8 cellular contexts compared by ENCODE assay signal in the genomic region with DNA sequence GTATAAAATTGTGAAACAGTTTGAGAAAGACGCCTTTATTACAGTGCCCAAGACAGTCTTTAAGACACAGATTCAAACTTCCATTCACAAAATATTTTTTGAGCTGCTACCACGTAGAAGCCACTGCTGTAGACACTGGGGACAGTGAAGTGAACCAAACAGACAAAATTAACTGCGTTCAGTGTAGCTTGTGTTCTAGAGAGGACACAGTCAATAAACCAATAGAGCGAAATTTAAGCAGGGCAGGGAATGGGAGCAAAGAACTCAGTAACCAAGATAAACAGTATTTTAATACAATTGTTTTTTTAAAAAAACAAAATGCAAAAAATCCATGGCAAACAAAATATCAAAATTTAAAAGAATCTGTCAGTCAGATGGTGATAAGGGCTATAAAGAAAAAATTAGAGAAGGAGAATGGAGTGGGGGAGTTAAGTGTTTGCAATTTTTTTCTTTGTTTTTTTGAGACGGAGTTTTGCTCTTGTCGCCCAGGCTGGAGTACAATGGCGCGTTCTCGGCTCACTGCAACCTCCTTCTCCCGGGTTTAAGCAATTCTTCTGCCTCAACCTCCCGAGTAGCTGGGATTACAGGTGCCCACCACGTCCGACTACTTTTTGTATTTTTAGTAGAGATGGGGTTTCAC. TPM values are rescaled to one million over a fixed set of nuclear protein-coding genes. Genes with fewer than 3 reads are reported as not detected.
DNase-seq lines count a peak whose midpoint lies in the region; ATAC-seq and TF ChIP-seq lines count a peak whose summit lies in the region.

No MANE protein-coding gene starts in this region.

- no peaks in the 10 kb centered on the region for H3K27me3 ChIP-seq in kidney epithelial cell (ENCODE audit: control insufficient read depth, insufficient read depth, low read length)
- H3K27me3 ChIP-seq in tibial nerve = no peaks in the 10 kb centered on the region

- H3K9me3 ChIP-seq in tibial nerve = no peaks in the 10 kb centered on the region

- peak overlapping the region; percentile 95 for H3K27ac Mint-ChIP-seq in activated naive CD4-positive, alpha-beta T cell treated with anti-CD3 and anti-CD28 coated beads, Interleukin-2, amount 50 U/mL, for 72 hours

- no peak for TF ChIP-seq CTCF in kidney epithelial cell (IDR thresholded peaks at IDR 0.05; ENCODE audit: insufficient read depth, low read length, poor library complexity, severe bottlenecking)
- no peak for TF ChIP-seq CTCF in tibial nerve (IDR thresholded peaks at IDR 0.05)

- ATAC-seq in GM19328 (IDR thresholded peaks at IDR 0.05; ENCODE audit: unreplicated experiment) (peak; percentile 6), HG03045 (IDR thresholded peaks at IDR 0.05; ENCODE audit: unreplicated experiment) (peak; percentile 4)
- ATAC-seq in activated naive CD4-positive, alpha-beta T cell treated with anti-CD3 and anti-CD28 coated beads, Interleukin-2, amount 50 U/mL, for 72 hours = peak; percentile 2 to 3

- 59 to 63% methylated on average over 13 of the region's 13 CpGs for WGBS in tibial nerve, 2 donors

- H3K36me3 ChIP-seq in kidney epithelial cell (ENCODE audit: control insufficient read depth, insufficient read depth, low read length) (no peaks in the 10 kb centered on the region), tibial nerve (no peaks in the 10 kb centered on the region)

- TF ChIP-seq EP300 in tibial nerve (IDR thresholded peaks at IDR 0.05) = no peak

- H3K4me3 ChIP-seq in kidney epithelial cell (ENCODE audit: low read depth, low read length) (peak overlapping the region; percentile 36), tibial nerve (peak overlapping the region; percentile 17 to 69 (median 62))

- no peak for TF ChIP-seq POLR2A in tibial nerve (IDR thresholded peaks at IDR 0.05)
- no peak for TF ChIP-seq POLR2A in erythroblast (IDR thresholded peaks at IDR 0.05; ENCODE audit: low read length)

- peak overlapping the region in 3 of 4 donors; percentile 69 to 85 (median 80) for H3K27ac ChIP-seq in tibial nerve

- no peaks in the 10 kb centered on the region for H3K9me3 Mint-ChIP-seq in activated naive CD4-positive, alpha-beta T cell treated with anti-CD3 and anti-CD28 coated beads, Interleukin-2, amount 50 U/mL, for 72 hours

- DNase-seq in activated naive CD4-positive, alpha-beta T cell treated with anti-CD3 and anti-CD28 coated beads, Interleukin-2, amount 50 U/mL, for 72 hours (ENCODE audit: low spot score in 2 of 2) = no peak
- DNase-seq in kidney epithelial cell (ENCODE audit: low read depth) (no peak), tibial nerve (ENCODE audit: low spot score in 2 of 2) (no peak), erythroblast (lab: John Stamatoyannopoulos, UW) (no peak), HK-2 (ENCODE audit: unreplicated experiment) (no peak), T-helper 9 cell (no peak)

- H3K36me3 Mint-ChIP-seq in activated naive CD4-positive, alpha-beta T cell treated with anti-CD3 and anti-CD28 coated beads, Interleukin-2, amount 50 U/mL, for 72 hours = peaks cover 0 to 6% of the 10 kb centered on the region in 2 donors

- H3K4me1 ChIP-seq in tibial nerve = peaks cover 0 to 21% (median 6%) of the 10 kb centered on the region in 4 donors

RNA-seq across cellular contexts. Expression of gene PARS2, which starts 0.7 kb away (rescaled TPM):
- 1 to 10 TPM; 5.1 to 6.7 TPM for total RNA-seq in activated naive CD4-positive, alpha-beta T cell treated with anti-CD3 and anti-CD28 coated beads, Interleukin-2, amount 50 U/mL, for 72 hours
- 10.8 and 11.5 TPM in 2 replicates for total RNA-seq in kidney epithelial cell
- 10 to 100 TPM in 1 of 4 donors, 1 to 10 TPM in 3; 3.3 to 11.4 (median 5.4) TPM for total RNA-seq in tibial nerve

RNA-seq across cellular contexts. Expression of gene TTC22, which starts 36.1 kb away (rescaled TPM):
- 1 to 10 TPM; 1.4 to 9.6 TPM for total RNA-seq in activated naive CD4-positive, alpha-beta T cell treated with anti-CD3 and anti-CD28 coated beads, Interleukin-2, amount 50 U/mL, for 72 hours
- total RNA-seq in kidney epithelial cell (5.3 and 5.7 TPM in 2 replicates), tibial nerve (not detected)

RNA-seq across cellular contexts. Expression of gene TTC4, which starts 49.4 kb away (rescaled TPM):
- total RNA-seq in activated naive CD4-positive, alpha-beta T cell treated with anti-CD3 and anti-CD28 coated beads, Interleukin-2, amount 50 U/mL, for 72 hours = 10 to 100 TPM; 18.7 to 25.9 TPM
- total RNA-seq in kidney epithelial cell = 29.6 and 30.8 TPM in 2 replicates
- total RNA-seq in tibial nerve = 10 to 100 TPM; 14.6 to 29.7 (median 20.8) TPM
